In the genomic region with DNA sequence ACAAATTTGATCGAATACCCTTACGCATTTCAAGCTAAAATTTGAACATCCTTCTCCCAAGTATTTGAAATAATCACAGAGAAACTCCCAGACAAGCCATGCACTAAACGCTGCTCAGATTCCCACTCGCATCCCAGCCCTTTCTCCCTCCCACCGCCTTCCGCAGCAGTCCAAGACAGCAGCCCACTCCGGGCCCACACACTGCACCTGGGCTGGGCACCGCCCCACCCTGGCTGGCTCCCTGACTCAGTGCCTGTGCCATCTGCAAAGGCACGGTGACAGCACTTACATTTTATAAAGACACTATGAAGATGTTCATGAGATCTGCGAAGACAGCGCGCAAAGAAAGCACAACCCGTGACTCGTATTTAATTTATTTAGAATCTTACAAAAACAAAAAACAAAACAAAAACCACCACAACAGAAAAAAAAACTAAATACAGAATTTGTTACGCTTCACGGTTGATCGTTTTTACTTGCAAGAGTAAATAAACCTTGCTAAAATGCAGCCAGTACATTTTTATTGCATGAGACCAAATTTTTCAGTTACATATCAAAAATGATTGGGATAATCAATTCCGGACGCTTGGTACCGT, we compare ENCODE assay signal across 2 cellular contexts.
TF ChIP-seq lines count a peak whose summit lies in the region.

No MANE protein-coding gene starts in this region.

TF ChIP-seq in GM23338, 12 proteins besides CTCF, POLR2A, EP300 and RAD21:
- TF ChIP-seq, protein P1, sequence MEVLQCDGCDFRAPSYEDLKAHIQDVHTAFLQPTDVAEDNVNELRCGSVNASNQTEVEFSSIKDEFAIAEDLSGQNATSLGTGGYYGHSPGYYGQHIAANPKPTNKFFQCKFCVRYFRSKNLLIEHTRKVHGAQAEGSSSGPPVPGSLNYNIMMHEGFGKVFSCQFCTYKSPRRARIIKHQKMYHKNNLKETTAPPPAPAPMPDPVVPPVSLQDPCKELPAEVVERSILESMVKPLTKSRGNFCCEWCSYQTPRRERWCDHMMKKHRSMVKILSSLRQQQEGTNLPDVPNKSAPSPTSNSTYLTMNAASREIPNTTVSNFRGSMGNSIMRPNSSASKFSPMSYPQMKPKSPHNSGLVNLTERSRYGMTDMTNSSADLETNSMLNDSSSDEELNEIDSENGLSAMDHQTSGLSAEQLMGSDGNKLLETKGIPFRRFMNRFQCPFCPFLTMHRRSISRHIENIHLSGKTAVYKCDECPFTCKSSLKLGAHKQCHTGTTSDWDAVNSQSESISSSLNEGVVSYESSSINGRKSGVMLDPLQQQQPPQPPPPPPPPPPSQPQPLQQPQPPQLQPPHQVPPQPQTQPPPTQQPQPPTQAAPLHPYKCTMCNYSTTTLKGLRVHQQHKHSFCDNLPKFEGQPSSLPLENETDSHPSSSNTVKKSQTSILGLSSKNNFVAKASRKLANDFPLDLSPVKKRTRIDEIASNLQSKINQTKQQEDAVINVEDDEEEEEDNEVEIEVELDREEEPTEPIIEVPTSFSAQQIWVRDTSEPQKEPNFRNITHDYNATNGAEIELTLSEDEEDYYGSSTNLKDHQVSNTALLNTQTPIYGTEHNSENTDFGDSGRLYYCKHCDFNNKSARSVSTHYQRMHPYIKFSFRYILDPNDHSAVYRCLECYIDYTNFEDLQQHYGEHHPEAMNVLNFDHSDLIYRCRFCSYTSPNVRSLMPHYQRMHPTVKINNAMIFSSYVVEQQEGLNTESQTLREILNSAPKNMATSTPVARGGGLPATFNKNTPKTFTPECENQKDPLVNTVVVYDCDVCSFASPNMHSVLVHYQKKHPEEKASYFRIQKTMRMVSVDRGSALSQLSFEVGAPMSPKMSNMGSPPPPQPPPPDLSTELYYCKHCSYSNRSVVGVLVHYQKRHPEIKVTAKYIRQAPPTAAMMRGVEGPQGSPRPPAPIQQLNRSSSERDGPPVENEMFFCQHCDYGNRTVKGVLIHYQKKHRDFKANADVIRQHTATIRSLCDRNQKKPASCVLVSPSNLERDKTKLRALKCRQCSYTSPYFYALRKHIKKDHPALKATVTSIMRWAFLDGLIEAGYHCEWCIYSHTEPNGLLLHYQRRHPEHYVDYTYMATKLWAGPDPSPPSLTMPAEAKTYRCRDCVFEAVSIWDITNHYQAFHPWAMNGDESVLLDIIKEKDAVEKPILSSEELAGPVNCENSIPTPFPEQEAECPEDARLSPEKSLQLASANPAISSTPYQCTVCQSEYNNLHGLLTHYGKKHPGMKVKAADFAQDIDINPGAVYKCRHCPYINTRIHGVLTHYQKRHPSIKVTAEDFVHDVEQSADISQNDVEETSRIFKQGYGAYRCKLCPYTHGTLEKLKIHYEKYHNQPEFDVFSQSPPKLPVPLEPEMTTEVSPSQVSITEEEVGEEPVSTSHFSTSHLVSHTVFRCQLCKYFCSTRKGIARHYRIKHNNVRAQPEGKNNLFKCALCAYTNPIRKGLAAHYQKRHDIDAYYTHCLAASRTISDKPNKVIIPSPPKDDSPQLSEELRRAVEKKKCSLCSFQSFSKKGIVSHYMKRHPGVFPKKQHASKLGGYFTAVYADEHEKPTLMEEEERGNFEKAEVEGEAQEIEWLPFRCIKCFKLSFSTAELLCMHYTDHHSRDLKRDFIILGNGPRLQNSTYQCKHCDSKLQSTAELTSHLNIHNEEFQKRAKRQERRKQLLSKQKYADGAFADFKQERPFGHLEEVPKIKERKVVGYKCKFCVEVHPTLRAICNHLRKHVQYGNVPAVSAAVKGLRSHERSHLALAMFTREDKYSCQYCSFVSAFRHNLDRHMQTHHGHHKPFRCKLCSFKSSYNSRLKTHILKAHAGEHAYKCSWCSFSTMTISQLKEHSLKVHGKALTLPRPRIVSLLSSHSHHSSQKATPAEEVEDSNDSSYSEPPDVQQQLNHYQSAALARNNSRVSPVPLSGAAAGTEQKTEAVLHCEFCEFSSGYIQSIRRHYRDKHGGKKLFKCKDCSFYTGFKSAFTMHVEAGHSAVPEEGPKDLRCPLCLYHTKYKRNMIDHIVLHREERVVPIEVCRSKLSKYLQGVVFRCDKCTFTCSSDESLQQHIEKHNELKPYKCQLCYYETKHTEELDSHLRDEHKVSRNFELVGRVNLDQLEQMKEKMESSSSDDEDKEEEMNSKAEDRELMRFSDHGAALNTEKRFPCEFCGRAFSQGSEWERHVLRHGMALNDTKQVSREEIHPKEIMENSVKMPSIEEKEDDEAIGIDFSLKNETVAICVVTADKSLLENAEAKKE (CRISPR knock-in tag; IDR thresholded peaks at IDR 0.05): no peak
- TF ChIP-seq STAT1 (IDR thresholded peaks at IDR 0.05; ENCODE audit: unreplicated experiment): no peak
- no peak for TF ChIP-seq JUNB (IDR thresholded peaks at IDR 0.05; ENCODE audit: unreplicated experiment)
- no peak for TF ChIP-seq EZH2 (IDR thresholded peaks at IDR 0.05; ENCODE audit: low read depth, unreplicated experiment)
- TF ChIP-seq, protein P2, sequence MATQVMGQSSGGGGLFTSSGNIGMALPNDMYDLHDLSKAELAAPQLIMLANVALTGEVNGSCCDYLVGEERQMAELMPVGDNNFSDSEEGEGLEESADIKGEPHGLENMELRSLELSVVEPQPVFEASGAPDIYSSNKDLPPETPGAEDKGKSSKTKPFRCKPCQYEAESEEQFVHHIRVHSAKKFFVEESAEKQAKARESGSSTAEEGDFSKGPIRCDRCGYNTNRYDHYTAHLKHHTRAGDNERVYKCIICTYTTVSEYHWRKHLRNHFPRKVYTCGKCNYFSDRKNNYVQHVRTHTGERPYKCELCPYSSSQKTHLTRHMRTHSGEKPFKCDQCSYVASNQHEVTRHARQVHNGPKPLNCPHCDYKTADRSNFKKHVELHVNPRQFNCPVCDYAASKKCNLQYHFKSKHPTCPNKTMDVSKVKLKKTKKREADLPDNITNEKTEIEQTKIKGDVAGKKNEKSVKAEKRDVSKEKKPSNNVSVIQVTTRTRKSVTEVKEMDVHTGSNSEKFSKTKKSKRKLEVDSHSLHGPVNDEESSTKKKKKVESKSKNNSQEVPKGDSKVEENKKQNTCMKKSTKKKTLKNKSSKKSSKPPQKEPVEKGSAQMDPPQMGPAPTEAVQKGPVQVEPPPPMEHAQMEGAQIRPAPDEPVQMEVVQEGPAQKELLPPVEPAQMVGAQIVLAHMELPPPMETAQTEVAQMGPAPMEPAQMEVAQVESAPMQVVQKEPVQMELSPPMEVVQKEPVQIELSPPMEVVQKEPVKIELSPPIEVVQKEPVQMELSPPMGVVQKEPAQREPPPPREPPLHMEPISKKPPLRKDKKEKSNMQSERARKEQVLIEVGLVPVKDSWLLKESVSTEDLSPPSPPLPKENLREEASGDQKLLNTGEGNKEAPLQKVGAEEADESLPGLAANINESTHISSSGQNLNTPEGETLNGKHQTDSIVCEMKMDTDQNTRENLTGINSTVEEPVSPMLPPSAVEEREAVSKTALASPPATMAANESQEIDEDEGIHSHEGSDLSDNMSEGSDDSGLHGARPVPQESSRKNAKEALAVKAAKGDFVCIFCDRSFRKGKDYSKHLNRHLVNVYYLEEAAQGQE (IDR thresholded peaks at IDR 0.05; ENCODE audit: unreplicated experiment): no peak

TF ChIP-seq in WTC11, 78 proteins besides CTCF, POLR2A, EP300 and RAD21 (continued from another document):
- TF ChIP-seq, protein P3, sequence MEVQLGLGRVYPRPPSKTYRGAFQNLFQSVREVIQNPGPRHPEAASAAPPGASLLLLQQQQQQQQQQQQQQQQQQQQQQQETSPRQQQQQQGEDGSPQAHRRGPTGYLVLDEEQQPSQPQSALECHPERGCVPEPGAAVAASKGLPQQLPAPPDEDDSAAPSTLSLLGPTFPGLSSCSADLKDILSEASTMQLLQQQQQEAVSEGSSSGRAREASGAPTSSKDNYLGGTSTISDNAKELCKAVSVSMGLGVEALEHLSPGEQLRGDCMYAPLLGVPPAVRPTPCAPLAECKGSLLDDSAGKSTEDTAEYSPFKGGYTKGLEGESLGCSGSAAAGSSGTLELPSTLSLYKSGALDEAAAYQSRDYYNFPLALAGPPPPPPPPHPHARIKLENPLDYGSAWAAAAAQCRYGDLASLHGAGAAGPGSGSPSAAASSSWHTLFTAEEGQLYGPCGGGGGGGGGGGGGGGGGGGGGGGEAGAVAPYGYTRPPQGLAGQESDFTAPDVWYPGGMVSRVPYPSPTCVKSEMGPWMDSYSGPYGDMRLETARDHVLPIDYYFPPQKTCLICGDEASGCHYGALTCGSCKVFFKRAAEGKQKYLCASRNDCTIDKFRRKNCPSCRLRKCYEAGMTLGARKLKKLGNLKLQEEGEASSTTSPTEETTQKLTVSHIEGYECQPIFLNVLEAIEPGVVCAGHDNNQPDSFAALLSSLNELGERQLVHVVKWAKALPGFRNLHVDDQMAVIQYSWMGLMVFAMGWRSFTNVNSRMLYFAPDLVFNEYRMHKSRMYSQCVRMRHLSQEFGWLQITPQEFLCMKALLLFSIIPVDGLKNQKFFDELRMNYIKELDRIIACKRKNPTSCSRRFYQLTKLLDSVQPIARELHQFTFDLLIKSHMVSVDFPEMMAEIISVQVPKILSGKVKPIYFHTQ (CRISPR knock-in tag; IDR thresholded peaks at IDR 0.05): no peak
- TF ChIP-seq, protein P4, sequence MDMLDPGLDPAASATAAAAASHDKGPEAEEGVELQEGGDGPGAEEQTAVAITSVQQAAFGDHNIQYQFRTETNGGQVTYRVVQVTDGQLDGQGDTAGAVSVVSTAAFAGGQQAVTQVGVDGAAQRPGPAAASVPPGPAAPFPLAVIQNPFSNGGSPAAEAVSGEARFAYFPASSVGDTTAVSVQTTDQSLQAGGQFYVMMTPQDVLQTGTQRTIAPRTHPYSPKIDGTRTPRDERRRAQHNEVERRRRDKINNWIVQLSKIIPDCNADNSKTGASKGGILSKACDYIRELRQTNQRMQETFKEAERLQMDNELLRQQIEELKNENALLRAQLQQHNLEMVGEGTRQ (CRISPR knock-in tag; IDR thresholded peaks at IDR 0.05): no peak
- no peak for TF ChIP-seq ZNF317 (CRISPR knock-in tag; IDR thresholded peaks at IDR 0.05; ENCODE audit: borderline replicate concordance, low read depth)
- TF ChIP-seq, protein P5, sequence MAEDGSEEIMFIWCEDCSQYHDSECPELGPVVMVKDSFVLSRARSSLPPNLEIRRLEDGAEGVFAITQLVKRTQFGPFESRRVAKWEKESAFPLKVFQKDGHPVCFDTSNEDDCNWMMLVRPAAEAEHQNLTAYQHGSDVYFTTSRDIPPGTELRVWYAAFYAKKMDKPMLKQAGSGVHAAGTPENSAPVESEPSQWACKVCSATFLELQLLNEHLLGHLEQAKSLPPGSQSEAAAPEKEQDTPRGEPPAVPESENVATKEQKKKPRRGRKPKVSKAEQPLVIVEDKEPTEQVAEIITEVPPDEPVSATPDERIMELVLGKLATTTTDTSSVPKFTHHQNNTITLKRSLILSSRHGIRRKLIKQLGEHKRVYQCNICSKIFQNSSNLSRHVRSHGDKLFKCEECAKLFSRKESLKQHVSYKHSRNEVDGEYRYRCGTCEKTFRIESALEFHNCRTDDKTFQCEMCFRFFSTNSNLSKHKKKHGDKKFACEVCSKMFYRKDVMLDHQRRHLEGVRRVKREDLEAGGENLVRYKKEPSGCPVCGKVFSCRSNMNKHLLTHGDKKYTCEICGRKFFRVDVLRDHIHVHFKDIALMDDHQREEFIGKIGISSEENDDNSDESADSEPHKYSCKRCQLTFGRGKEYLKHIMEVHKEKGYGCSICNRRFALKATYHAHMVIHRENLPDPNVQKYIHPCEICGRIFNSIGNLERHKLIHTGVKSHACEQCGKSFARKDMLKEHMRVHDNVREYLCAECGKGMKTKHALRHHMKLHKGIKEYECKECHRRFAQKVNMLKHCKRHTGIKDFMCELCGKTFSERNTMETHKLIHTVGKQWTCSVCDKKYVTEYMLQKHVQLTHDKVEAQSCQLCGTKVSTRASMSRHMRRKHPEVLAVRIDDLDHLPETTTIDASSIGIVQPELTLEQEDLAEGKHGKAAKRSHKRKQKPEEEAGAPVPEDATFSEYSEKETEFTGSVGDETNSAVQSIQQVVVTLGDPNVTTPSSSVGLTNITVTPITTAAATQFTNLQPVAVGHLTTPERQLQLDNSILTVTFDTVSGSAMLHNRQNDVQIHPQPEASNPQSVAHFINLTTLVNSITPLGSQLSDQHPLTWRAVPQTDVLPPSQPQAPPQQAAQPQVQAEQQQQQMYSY (CRISPR knock-in tag; IDR thresholded peaks at IDR 0.05): no peak
- TF ChIP-seq FOXP1 (CRISPR knock-in tag; IDR thresholded peaks at IDR 0.05; ENCODE audit: borderline replicate concordance): no peak
- no peak for TF ChIP-seq ELF4 (CRISPR knock-in tag; IDR thresholded peaks at IDR 0.05; ENCODE audit: low read depth)
- TF ChIP-seq PRRX2 (CRISPR knock-in tag; IDR thresholded peaks at IDR 0.05): no peak
- TF ChIP-seq, protein P6, sequence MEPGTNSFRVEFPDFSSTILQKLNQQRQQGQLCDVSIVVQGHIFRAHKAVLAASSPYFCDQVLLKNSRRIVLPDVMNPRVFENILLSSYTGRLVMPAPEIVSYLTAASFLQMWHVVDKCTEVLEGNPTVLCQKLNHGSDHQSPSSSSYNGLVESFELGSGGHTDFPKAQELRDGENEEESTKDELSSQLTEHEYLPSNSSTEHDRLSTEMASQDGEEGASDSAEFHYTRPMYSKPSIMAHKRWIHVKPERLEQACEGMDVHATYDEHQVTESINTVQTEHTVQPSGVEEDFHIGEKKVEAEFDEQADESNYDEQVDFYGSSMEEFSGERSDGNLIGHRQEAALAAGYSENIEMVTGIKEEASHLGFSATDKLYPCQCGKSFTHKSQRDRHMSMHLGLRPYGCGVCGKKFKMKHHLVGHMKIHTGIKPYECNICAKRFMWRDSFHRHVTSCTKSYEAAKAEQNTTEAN (CRISPR knock-in tag; IDR thresholded peaks at IDR 0.05): no peak
